In the genomic region with DNA sequence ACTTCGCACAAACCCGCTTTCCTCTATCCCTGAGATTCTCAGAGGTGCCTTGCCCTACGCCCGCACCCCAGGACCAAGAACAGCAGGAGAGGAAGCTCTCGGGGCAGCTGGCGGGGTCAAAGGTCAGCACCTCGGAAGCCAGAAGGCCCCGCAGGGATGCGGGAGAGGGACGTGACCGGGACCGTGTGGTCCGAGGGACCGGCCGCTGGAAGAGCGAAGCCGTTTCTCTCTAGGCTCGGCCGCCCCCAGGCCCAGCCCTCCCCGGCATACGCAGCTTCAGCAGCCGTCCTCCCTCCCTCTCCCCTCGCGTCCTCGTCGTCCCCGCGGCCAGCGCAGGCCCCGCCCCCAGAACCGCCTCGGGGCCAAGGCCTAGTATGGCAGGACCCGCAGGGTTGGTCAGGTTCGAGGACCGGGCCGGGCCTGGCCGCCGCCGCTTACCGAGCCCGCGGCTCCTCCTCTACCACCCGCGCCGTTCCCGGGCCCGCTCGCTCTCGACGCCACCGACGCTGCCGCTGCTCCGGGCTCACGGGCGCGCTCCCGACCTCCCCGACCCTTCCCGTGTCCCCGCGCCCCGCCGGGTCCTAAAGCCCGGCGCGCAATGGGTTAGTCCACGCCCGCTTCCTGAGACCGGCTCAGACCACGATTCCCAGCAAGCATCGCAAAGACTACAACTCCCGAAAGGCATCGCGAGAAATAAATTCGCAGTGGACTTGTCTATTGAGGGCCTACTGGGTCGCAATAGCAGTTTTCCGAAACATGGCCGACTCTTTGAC, we compare ENCODE assay signal across 8 cellular contexts. TPM values are rescaled to one million over a fixed set of nuclear protein-coding genes. Genes with fewer than 3 reads are reported as not detected.
DNase-seq lines count a peak whose midpoint lies in the region; ATAC-seq, FAIRE-seq and TF ChIP-seq lines count a peak whose summit lies in the region.

A gene with protein sequence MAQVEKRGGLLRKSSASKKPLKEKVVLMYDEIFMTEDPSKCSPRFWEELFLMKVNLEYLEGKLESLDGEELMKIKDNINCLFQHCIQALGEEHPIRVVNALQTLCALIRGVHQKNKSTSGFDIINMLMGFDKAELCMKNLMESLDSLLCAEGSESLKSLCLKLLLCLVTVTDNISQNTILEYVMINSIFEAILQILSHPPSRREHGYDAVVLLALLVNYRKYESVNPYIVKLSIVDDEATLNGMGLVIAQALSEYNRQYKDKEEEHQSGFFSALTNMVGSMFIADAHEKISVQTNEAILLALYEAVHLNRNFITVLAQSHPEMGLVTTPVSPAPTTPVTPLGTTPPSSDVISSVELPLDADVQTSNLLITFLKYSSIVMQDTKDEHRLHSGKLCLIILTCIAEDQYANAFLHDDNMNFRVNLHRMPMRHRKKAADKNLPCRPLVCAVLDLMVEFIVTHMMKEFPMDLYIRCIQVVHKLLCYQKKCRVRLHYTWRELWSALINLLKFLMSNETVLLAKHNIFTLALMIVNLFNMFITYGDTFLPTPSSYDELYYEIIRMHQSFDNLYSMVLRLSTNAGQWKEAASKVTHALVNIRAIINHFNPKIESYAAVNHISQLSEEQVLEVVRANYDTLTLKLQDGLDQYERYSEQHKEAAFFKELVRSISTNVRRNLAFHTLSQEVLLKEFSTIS (minus strand): TSS at position 527 of the 773 bp plus-strand sequence. CDS start 16,059 bp downstream, outside the sequence.

- ATAC-seq in GM21381 (IDR thresholded peaks at IDR 0.05; ENCODE audit: unreplicated experiment), result peak; percentile 91

- H3K27ac ChIP-seq in HUES48 (ENCODE audit: low read depth, low read length) (peak within 1 kb of the TSS; percentile 81), OCI-LY1 (ENCODE audit: low read depth, low read length, poor library complexity, severe bottlenecking) (no peak within 1 kb of the TSS), endothelial cell of umbilical vein (ENCODE audit: insufficient read depth, low read depth, low read length) (peak within 1 kb of the TSS; percentile 29)

- peaks cover 4% of the 10 kb centered on the region; the same call in 1 of the 2 replicates for H3K4me1 ChIP-seq in Caco-2
- H3K4me1 ChIP-seq in HUES48 (ENCODE audit: control insufficient read depth, insufficient read depth, low read length), result 0 out of 2 replicates have a peak, but pooled peaks cover 3% of the 10 kb centered on the region
- peaks cover 14% of the 10 kb centered on the region for H3K4me1 ChIP-seq in OCI-LY1 (ENCODE audit: insufficient read depth, low read length, severe bottlenecking)
- peaks cover 8% of the 10 kb centered on the region for H3K4me1 ChIP-seq in endothelial cell of umbilical vein (ENCODE audit: control insufficient read depth, extremely low read depth, insufficient read depth, low read length)

- H3K27ac Mint-ChIP-seq in Caco-2 (ENCODE audit: unreplicated experiment), result peak within 1 kb of the TSS; percentile 98

- BruUV-seq in Caco-2 (replicated peaks; lab: Mats Ljungman, UMichigan), result TSS peak; percentile 39
- BruUV-seq in endothelial cell of umbilical vein (replicated peaks; lab: Mats Ljungman, UMichigan), result no TSS peak

- H4K20me1 ChIP-seq in OCI-LY1 (ENCODE audit: insufficient read depth, low read length) (no peaks in the 10 kb centered on the region), endothelial cell of umbilical vein (replicated peaks; ENCODE audit: control insufficient read depth, extremely low read depth, insufficient read depth, low read length) (peaks cover 2% of the 10 kb centered on the region)

- H2AFZ ChIP-seq in OCI-LY1 (ENCODE audit: low read length), result peak within 1 kb of the TSS; percentile 99
- H2AFZ ChIP-seq in endothelial cell of umbilical vein (ENCODE audit: low read depth, low read length), result peak within 1 kb of the TSS; percentile 59

- H3K4me2 ChIP-seq in OCI-LY1 (ENCODE audit: low read length), result peak within 1 kb of the TSS; percentile 65
- H3K4me2 ChIP-seq in endothelial cell of umbilical vein (ENCODE audit: insufficient read depth, low read length), result peak within 1 kb of the TSS; percentile 96

- H3K4me3 Mint-ChIP-seq in Caco-2 (ENCODE audit: unreplicated experiment), result peak within 1 kb of the TSS; percentile 93

- POLR2A ChIA-PET in Caco-2 (lab: Charles Lee), result interaction anchor here (0.5 to 1.4 kb wide), 5 partner anchors 9 to 1340 kb away, joined by 3 to 8 read pairs (median 3); a partner anchor contains a TSS
- POLR2A ChIA-PET in endothelial cell of umbilical vein (lab: Charles Lee), result interaction anchor here (0.6 kb wide), 1 partner anchor 81 kb away, joined by 3 read pairs; no protein-coding TSS in a partner anchor

- H3K4me1 Mint-ChIP-seq in Caco-2 (ENCODE audit: low read depth, unreplicated experiment), result peaks cover 7% of the 10 kb centered on the region

- H3K9me3 Mint-ChIP-seq in Caco-2 (ENCODE audit: unreplicated experiment), result no peaks in the 10 kb centered on the region

- H3K9me3 ChIP-seq in Caco-2, result no peaks in the 10 kb centered on the region
- no peaks in the 10 kb centered on the region for H3K9me3 ChIP-seq in HUES48 (ENCODE audit: control insufficient read depth, insufficient read depth, low read length)
- no peaks in the 10 kb centered on the region for H3K9me3 ChIP-seq in OCI-LY1 (ENCODE audit: low read length)
- no peaks in the 10 kb centered on the region for H3K9me3 ChIP-seq in endothelial cell of umbilical vein (replicated peaks; ENCODE audit: control insufficient read depth, insufficient read depth, low read length)

- H3K79me2 ChIP-seq in OCI-LY1 (ENCODE audit: insufficient read depth, low read length) (0 out of 2 replicates have a peak, but pooled peaks cover 2% of the 10 kb centered on the region), endothelial cell of umbilical vein (ENCODE audit: control insufficient read depth, insufficient read depth, low read length) (peaks cover 15% of the 10 kb centered on the region)

- dilution Hi-C loops in endothelial cell of umbilical vein (cut with MboI; ENCODE audit: extremely low pct_ligation_motif_present, low sequenced_read_pairs), result no loop called here

- peak; percentile 99 for FAIRE-seq in endothelial cell of umbilical vein (lab: Jason Lieb, UNC)

- intact Hi-C loops in Caco-2 (cut with micrococcal nuclease; ENCODE audit: unreplicated experiment), result loop anchor here (1.0 kb wide), 1 partner anchor 9 kb away; a partner anchor contains a TSS
- intact Hi-C loops in endothelial cell of umbilical vein (cut with micrococcal nuclease), result loop anchor here (1.0 to 2.0 kb wide), 2 partner anchors 9 to 237 kb away; a partner anchor contains a TSS

- H3K27me3 Mint-ChIP-seq in Caco-2 (ENCODE audit: insufficient read depth, unreplicated experiment), result no peaks in the 10 kb centered on the region

- H3K27me3 ChIP-seq in Caco-2 (replicated peaks; ENCODE audit: control insufficient read depth, insufficient read depth, low read length) (no peaks in the 10 kb centered on the region), HUES48 (ENCODE audit: control insufficient read depth, insufficient read depth, low read length) (no peaks in the 10 kb centered on the region), OCI-LY1 (ENCODE audit: insufficient read depth, low read length) (no peaks in the 10 kb centered on the region), endothelial cell of umbilical vein (ENCODE audit: control insufficient read depth in 2 of 2, insufficient read depth in 2 of 2, low read length in 2 of 2) (no peaks in the 10 kb centered on the region)

- peak within 1 kb of the TSS; percentile 81 for H3K4me3 ChIP-seq in Caco-2 (ENCODE audit: low read depth, low read length)
- H3K4me3 ChIP-seq in HUES48 (ENCODE audit: low read depth, low read length), result peak within 1 kb of the TSS; percentile 96
- peak within 1 kb of the TSS; percentile 83 for H3K4me3 ChIP-seq in OCI-LY1 (ENCODE audit: low read depth, low read length, poor library complexity, severe bottlenecking)
- H3K4me3 ChIP-seq in endothelial cell of umbilical vein (replicated peaks in 1 of 3; ENCODE audit: insufficient read depth in 1 of 3, low read depth in 1 of 3, low read length in 3 of 3), result peak within 1 kb of the TSS; percentile 30 to 90 (median 71)

- peak; percentile 96 to 97 for DNase-seq in Caco-2
- peak; percentile 87 for DNase-seq in activated CD8-positive, alpha-beta memory T cell treated with anti-CD3 and anti-CD28 coated beads, Interleukin-2, amount 50 U/mL, for 4 hours
- peak; percentile 97 for DNase-seq in endothelial cell of umbilical vein (ENCODE audit: low read depth, low spot score)
- DNase-seq in midbrain (lab: John Stamatoyannopoulos, UW), result peak; percentile 98
- peak; percentile 68 to 74 for DNase-seq in stimulated activated CD8-positive, alpha-beta memory T cell treated with anti-CD3 and anti-CD28 coated beads, Interleukin-2, amount 100 ng/mL, for 1 hour (ENCODE audit: low read depth in 2 of 2)

- CTCF ChIA-PET in Caco-2 (lab: Charles Lee), result interaction anchor here (0.5 to 1.7 kb wide), 4 partner anchors 8 to 58 kb away, joined by 3 to 9 read pairs (median 6); no protein-coding TSS in a partner anchor
- CTCF ChIA-PET in endothelial cell of umbilical vein (lab: Charles Lee), result interaction anchor here (0.8 to 2.9 kb wide), 6 partner anchors 10 to 238 kb away, joined by 3 to 11 read pairs (median 5); a partner anchor contains a TSS

- H3K36me3 ChIP-seq in Caco-2 (ENCODE audit: control insufficient read depth, insufficient read depth, low read length) (no peaks in the 10 kb centered on the region), HUES48 (ENCODE audit: control insufficient read depth, insufficient read depth, low read length) (no peaks in the 10 kb centered on the region), OCI-LY1 (ENCODE audit: insufficient read depth, low read length) (no peaks in the 10 kb centered on the region), endothelial cell of umbilical vein (ENCODE audit: control insufficient read depth in 2 of 2, extremely low read depth in 1 of 2, insufficient read depth in 2 of 2, low read length in 2 of 2) (no peaks in the 10 kb centered on the region)

- no peaks in the 10 kb centered on the region for H3K9me1 ChIP-seq in endothelial cell of umbilical vein (replicated peaks; ENCODE audit: control insufficient read depth, extremely low read depth, insufficient read depth, low read length)

- peak within 1 kb of the TSS; percentile 63 for H3K9ac ChIP-seq in HUES48 (ENCODE audit: low read depth, low read length)
- H3K9ac ChIP-seq in OCI-LY1 (ENCODE audit: low read length), result peak within 1 kb of the TSS; percentile 89
- peak within 1 kb of the TSS; percentile 74 for H3K9ac ChIP-seq in endothelial cell of umbilical vein (replicated peaks; ENCODE audit: extremely low read depth, insufficient read depth, low read length)

- TF ChIP-seq CTCF in Caco-2 (IDR thresholded peaks at IDR 0.05; ENCODE audit: insufficient read depth in 1 of 2, low read depth in 1 of 2, low read length in 1 of 2, severe bottlenecking in 1 of 2, unreplicated experiment in 1 of 2), result no peak
- no peak for TF ChIP-seq CTCF in OCI-LY1 (IDR thresholded peaks at IDR 0.05; ENCODE audit: low read length)
- no peak for TF ChIP-seq CTCF in endothelial cell of umbilical vein (IDR thresholded peaks at IDR 0.05; ENCODE audit: extremely low read depth in 1 of 2, insufficient read depth in 1 of 2, low read depth in 1 of 2, low read length in 2 of 2)

- H3K36me3 Mint-ChIP-seq in Caco-2 (ENCODE audit: insufficient read depth, unreplicated experiment), result peaks cover 10% of the 10 kb centered on the region

- no peaks in the 10 kb centered on the region for H3K9me2 ChIP-seq in OCI-LY1 (ENCODE audit: low read depth, low read length)

- H3F3A ChIP-seq in OCI-LY1 (ENCODE audit: insufficient read depth, low read length), result no peaks in the 10 kb centered on the region

- TF ChIP-seq POLR2A in endothelial cell of umbilical vein (IDR thresholded peaks at IDR 0.05; ENCODE audit: low read depth, low read length), result peak; percentile 56

RNA-seq across cellular contexts. Expression of the gene that starts here (rescaled TPM):
- total RNA-seq in Caco-2 (2022) (17.4 and 20.0 TPM in 2 replicates), endothelial cell of umbilical vein (16.6 and 17.6 TPM in 2 replicates)
- 12.6 and 13.1 TPM in 2 replicates for polyA plus RNA-seq in endothelial cell of umbilical vein
- 11.9 TPM in 2 replicates for polyA plus RNA-seq in endothelial cell of umbilical vein (2011; cell fraction: cytosol; rRNA removed)
- 16.9 and 18.1 TPM in 2 replicates for polyA plus RNA-seq in endothelial cell of umbilical vein (2011; cell fraction: nucleus; rRNA removed)
- polyA plus RNA-seq in endothelial cell of umbilical vein (2012), result 14.3 and 14.4 TPM in 2 replicates
- polyA minus RNA-seq in endothelial cell of umbilical vein, result 21.4 and 22.7 TPM in 2 replicates
- 7.9 TPM for polyA minus RNA-seq in endothelial cell of umbilical vein (2011; cell fraction: cytosol; rRNA and poly(A)+ RNA removed)
- 19.2 and 23.5 TPM in 2 replicates for polyA minus RNA-seq in endothelial cell of umbilical vein (2011; cell fraction: nucleus; rRNA and poly(A)+ RNA removed)
